8 cellular contexts compared by ENCODE assay signal in the genomic region with DNA sequence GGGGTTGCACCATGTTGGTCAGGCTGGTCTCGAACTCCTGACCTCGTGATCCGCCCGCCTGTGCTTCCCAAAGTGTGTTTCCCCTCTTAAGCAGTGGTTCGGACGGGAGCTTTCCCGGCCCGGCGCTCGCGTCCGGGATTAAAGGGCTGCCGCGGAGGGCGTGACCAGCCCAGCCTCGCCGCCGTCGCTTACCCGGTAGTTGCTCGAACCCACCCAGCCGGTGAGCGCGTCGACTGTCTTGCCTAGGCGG. TPM values are rescaled to one million over a fixed set of nuclear protein-coding genes. Genes with fewer than 3 reads are reported as not detected.
DNase-seq lines count a peak whose midpoint lies in the region; ATAC-seq and TF ChIP-seq lines count a peak whose summit lies in the region.

No MANE protein-coding gene starts in this region.

- DNase-seq in activated B cell treated with CpG ODN at 0.5 μM for 24 hours (no peak), esophagus squamous epithelium (lab: John Stamatoyannopoulos, UW) (no peak), transverse colon (peak; percentile 86), middle frontal gyrus (ENCODE audit: extremely low spot score, low spot score) (no peak)

- ATAC-seq in GM19395 (IDR thresholded peaks at IDR 0.05; ENCODE audit: unreplicated experiment) (peak; percentile 68), HG03439 (IDR thresholded peaks at IDR 0.05; ENCODE audit: unreplicated experiment) (peak; percentile 59), activated B cell treated with CpG ODN at 0.5 μM for 24 hours (ENCODE audit: low read depth) (peak; percentile 64)

- H3K36me3 Mint-ChIP-seq in activated B cell treated with CpG ODN at 0.5 μM for 24 hours (ENCODE audit: low read depth) (peaks cover 5% of the 10 kb centered on the region), nephron (ENCODE audit: low read depth) (peaks cover 3% of the 10 kb centered on the region)

- peak overlapping the region; percentile 89 for H3K27ac Mint-ChIP-seq in activated B cell treated with CpG ODN at 0.5 μM for 24 hours
- H3K27ac Mint-ChIP-seq in nephron = peak overlapping the region in 2 of 3 experiments; percentile 76 to 83

- no CpG with 5 or more reads among the region's 26 CpGs for WGBS in esophagus squamous epithelium, 2 donors
- WGBS in transverse colon (ENCODE audit: low coverage in 1 of 2), 2 donors = 0% methylated on average over 26 of the region's 26 CpGs; no CpG with 5 or more reads in 1 of the 2 donors

- H3K27me3 Mint-ChIP-seq in activated B cell treated with CpG ODN at 0.5 μM for 24 hours (no peaks in the 10 kb centered on the region), nephron (ENCODE audit: low read depth) (no peaks in the 10 kb centered on the region)

- H3K4me3 Mint-ChIP-seq in activated B cell treated with CpG ODN at 0.5 μM for 24 hours (peak overlapping the region; percentile 96), nephron (peak overlapping the region in 2 of 3 experiments; percentile 88 to 92)

- no peaks in the 10 kb centered on the region for H3K27me3 ChIP-seq in esophagus squamous epithelium
- no peaks in the 10 kb centered on the region for H3K27me3 ChIP-seq in transverse colon

- CTCF ChIA-PET in activated B cell treated with CpG ODN at 0.5 μM for 24 hours (lab: Charles Lee) = interaction anchor here (1.2 kb wide), 1 partner anchor 586 kb away, joined by 5 read pairs; no protein-coding TSS in a partner anchor

- no peaks in the 10 kb centered on the region for H3K9me3 ChIP-seq in esophagus squamous epithelium
- H3K9me3 ChIP-seq in transverse colon = no peaks in the 10 kb centered on the region

- H3K27ac ChIP-seq in C4-2B (peak overlapping the region; percentile 91), esophagus squamous epithelium (peak overlapping the region; percentile 98 to 99 (median 98)), transverse colon (peak overlapping the region; percentile 94 to 99 (median 99))

- intact Hi-C loops in activated B cell treated with CpG ODN at 0.5 μM for 24 hours (cut with micrococcal nuclease) (loop anchor here (2.0 to 5.0 kb wide), 5 partner anchors 17 to 1030 kb away; a partner anchor contains a TSS), esophagus squamous epithelium (cut with DNase I) (no loop called here), transverse colon (cut with DNase I; ENCODE audit: low total_unique reads) (loop anchor here (10.0 kb wide), 1 partner anchor 53 kb away; no protein-coding TSS in a partner anchor)

- no peak for TF ChIP-seq POLR2A in esophagus squamous epithelium (IDR thresholded peaks at IDR 0.05)
- no peak for TF ChIP-seq POLR2A in transverse colon (IDR thresholded peaks at IDR 0.05)

- H3K4me1 ChIP-seq in esophagus squamous epithelium (peaks cover 0 to 27% (median 6%) of the 10 kb centered on the region in 3 donors), transverse colon (peaks cover 0 to 14% (median 12%) of the 10 kb centered on the region in 4 donors)

- POLR2A ChIA-PET in activated B cell treated with CpG ODN at 0.5 μM for 24 hours (lab: Charles Lee) = interaction anchor here (1.2 to 2.0 kb wide), 3 partner anchors 13 to 277 kb away, joined by 3 to 9 read pairs (median 7); a partner anchor contains a TSS

- H3K9me3 Mint-ChIP-seq in activated B cell treated with CpG ODN at 0.5 μM for 24 hours (no peaks in the 10 kb centered on the region), nephron (no peaks in the 10 kb centered on the region)

- in situ Hi-C loops in transverse colon (cut with MboI; ENCODE audit: low pct_ligation_motif_present in 1 of 4, low pct_unique_long_range_greater_than_20kb in 1 of 4, low sequenced_read_pairs in 3 of 4) = loop anchor here in 1 of 4 donors (10.0 kb wide), 1 partner anchor 67 kb away; no protein-coding TSS in a partner anchor

- H3K36me3 ChIP-seq in esophagus squamous epithelium (no peaks in the 10 kb centered on the region), transverse colon (no peaks in the 10 kb centered on the region)

- TF ChIP-seq CTCF in C4-2B (conservative IDR thresholded peaks at IDR 0.05) = no peak
- no peak for TF ChIP-seq CTCF in activated B cell treated with CpG ODN at 0.5 μM for 24 hours (IDR thresholded peaks at IDR 0.05)
- TF ChIP-seq CTCF in esophagus squamous epithelium (IDR thresholded peaks at IDR 0.05) = no peak
- no peak for TF ChIP-seq CTCF in nephron (IDR thresholded peaks at IDR 0.05; ENCODE audit: unreplicated experiment in 3 of 3)
- no peak for TF ChIP-seq CTCF in transverse colon (IDR thresholded peaks at IDR 0.05)

- H3K4me3 ChIP-seq in esophagus squamous epithelium = peak overlapping the region; percentile 86 to 94 (median 91)
- peak overlapping the region; percentile 53 to 95 (median 84) for H3K4me3 ChIP-seq in transverse colon

- H3K4me1 Mint-ChIP-seq in activated B cell treated with CpG ODN at 0.5 μM for 24 hours = peaks cover 12% of the 10 kb centered on the region
- H3K4me1 Mint-ChIP-seq in nephron = peaks cover 6% of the 10 kb centered on the region

- no peak for TF ChIP-seq EP300 in transverse colon (IDR thresholded peaks at IDR 0.05; ENCODE audit: low read depth)

RNA-seq across cellular contexts. Expression of a gene that starts 0.5 kb away (rescaled TPM):
- total RNA-seq in activated B cell treated with CpG ODN at 0.5 μM for 24 hours (73.3 and 85.8 TPM in 2 replicates), esophagus squamous epithelium (10 to 100 TPM; 16.7 to 49.4 (median 32.1) TPM), transverse colon (100 to 1,000 TPM in 1 of 4 donors, 10 to 100 TPM in 3; 50.0 to 119 (median 56.6) TPM)
